ENCODE assay signal across 1 cellular context in genomic region chr7:122311280-122311679, GRCh38.
TF ChIP-seq lines count a peak whose summit lies in the region.

No MANE protein-coding gene starts in this region.

TF ChIP-seq in HepG2, 621 proteins besides CTCF, POLR2A, EP300 and RAD21:
- TF ChIP-seq EZH2 (conservative IDR thresholded peaks at IDR 0.05; ENCODE audit: low read depth, low read length) (0 out of 2 replicates have a peak, but pooled peaks have one; percentile 12), TCF12 (IDR thresholded peaks at IDR 0.05) (no peak), TCF12 (CRISPR knock-in tag; IDR thresholded peaks at IDR 0.05) (no peak), ZFP36 (IDR thresholded peaks at IDR 0.05; ENCODE audit: borderline replicate concordance, low read depth, low read length, partially characterized antibody) (no peak)
